Comparison of ENCODE assay signal across 12 cellular contexts in genomic region chr10:128050117-128050516, GRCh38.
DNase-seq lines count a peak whose midpoint lies in the region; ATAC-seq, FAIRE-seq and TF ChIP-seq lines count a peak whose summit lies in the region.
"Had no signal": no experiment of that assay in that cellular context is flagged by ENCODE, and none has a peak within 500 bp of the region (broad histone marks: within the 10 kb centered on the region; RNA-seq: fewer than 3 reads in every experiment).

No MANE protein-coding gene starts in this region.

- peak overlapping the region; percentile 56 for H3K27ac Mint-ChIP-seq in activated CD4-positive, alpha-beta T cell treated with anti-CD3 and anti-CD28 coated beads for 36 hours
- H3K27ac Mint-ChIP-seq in T-helper 17 cell: peak overlapping the region; percentile 79
- no peak overlapping the region for H3K27ac Mint-ChIP-seq in stimulated activated memory B cell treated with anti-CD40 and anti-IgM and Interleukin-4, amounts not matched to agents 10 μg/mL and 1 μg/mL and 100 μg/mL, for 72 hours

- H3K27ac ChIP-seq in endothelial cell of umbilical vein (ENCODE audit: insufficient read depth, low read depth, low read length): no peak overlapping the region
- H3K27ac ChIP-seq: brain microvascular endothelial cell had no signal

- no peak for ATAC-seq in activated CD4-positive, alpha-beta T cell treated with anti-CD3 and anti-CD28 coated beads for 36 hours
- ATAC-seq in T-helper 17 cell (no peak), GM18520 (IDR thresholded peaks at IDR 0.05; ENCODE audit: unreplicated experiment) (no peak)
- ATAC-seq in stimulated activated memory B cell treated with anti-CD40 and anti-IgM and Interleukin-4, amounts not matched to agents 10 μg/mL and 1 μg/mL and 100 μg/mL, for 72 hours: no peak

- H3K36me3 ChIP-seq in endothelial cell of umbilical vein (ENCODE audit: control insufficient read depth in 2 of 2, extremely low read depth in 1 of 2, insufficient read depth in 2 of 2, low read length in 2 of 2) (peaks cover 17 to 57% of the 10 kb centered on the region in 2 experiments), H7 (replicated peaks; ENCODE audit: control insufficient read depth, insufficient read depth, low read length) (no peaks in the 10 kb centered on the region)

- H3K4me2 ChIP-seq in endothelial cell of umbilical vein (ENCODE audit: insufficient read depth, low read length): no peak overlapping the region

- no peak for TF ChIP-seq CTCF in endothelial cell of umbilical vein (IDR thresholded peaks at IDR 0.05; ENCODE audit: extremely low read depth in 1 of 2, insufficient read depth in 1 of 2, low read depth in 1 of 2, low read length in 2 of 2)

- no peak overlapping the region for H3K4me3 ChIP-seq in endothelial cell of umbilical vein (replicated peaks in 1 of 3; ENCODE audit: insufficient read depth in 1 of 3, low read depth in 1 of 3, low read length in 3 of 3)
- no peak overlapping the region for H3K4me3 ChIP-seq in H7 (ENCODE audit: insufficient read depth, low read depth, low read length)

- H3K4me1 Mint-ChIP-seq in activated CD4-positive, alpha-beta T cell treated with anti-CD3 and anti-CD28 coated beads for 36 hours: peaks cover 49% of the 10 kb centered on the region
- H3K4me1 Mint-ChIP-seq in T-helper 17 cell: peaks cover 33% of the 10 kb centered on the region
- H3K4me1 Mint-ChIP-seq in stimulated activated memory B cell treated with anti-CD40 and anti-IgM and Interleukin-4, amounts not matched to agents 10 μg/mL and 1 μg/mL and 100 μg/mL, for 72 hours: peaks cover 58% of the 10 kb centered on the region

- no peaks in the 10 kb centered on the region for H3K27me3 ChIP-seq in endothelial cell of umbilical vein (ENCODE audit: control insufficient read depth in 2 of 2, insufficient read depth in 2 of 2, low read length in 2 of 2)
- no peaks in the 10 kb centered on the region; the same call in 1 of the 2 replicates for H3K27me3 ChIP-seq in H7 (ENCODE audit: control insufficient read depth, insufficient read depth, low read length)
- H3K27me3 ChIP-seq: brain microvascular endothelial cell had no signal

- no TSS peak for BruUV-seq in endothelial cell of umbilical vein (replicated peaks; lab: Mats Ljungman, UMichigan)

- no peak overlapping the region for H3K9ac ChIP-seq in endothelial cell of umbilical vein (replicated peaks; ENCODE audit: extremely low read depth, insufficient read depth, low read length)

- H4K20me1 ChIP-seq in endothelial cell of umbilical vein (replicated peaks; ENCODE audit: control insufficient read depth, extremely low read depth, insufficient read depth, low read length): no peaks in the 10 kb centered on the region

- no peak for DNase-seq in activated CD4-positive, alpha-beta T cell treated with anti-CD3 and anti-CD28 coated beads for 36 hours
- DNase-seq in activated CD4-positive, alpha-beta T cell treated with anti-CD3 and anti-CD28 coated beads for 48 hours: no peak
- no peak for DNase-seq in T-helper 17 cell
- DNase-seq in endothelial cell of umbilical vein (ENCODE audit: low read depth, low spot score): no peak
- DNase-seq in DMS114 treated with DMSO at 0.1 percent for 48 hours (lab: John Stamatoyannopoulos, UW; ENCODE audit: unreplicated experiment): no peak
- no peak for DNase-seq in H7
- DNase-seq: activated effector memory CD4-positive, alpha-beta T cell treated with Interleukin-2 at 50 U/mL for 16 hours; brain microvascular endothelial cell; NCI-H1092 treated with DMSO at 0.1 percent for 48 hours had no signal

- peak; percentile 56 for FAIRE-seq in endothelial cell of umbilical vein (lab: Jason Lieb, UNC)
- FAIRE-seq: frontal cortex had no signal

- no peaks in the 10 kb centered on the region for H3K9me1 ChIP-seq in endothelial cell of umbilical vein (replicated peaks; ENCODE audit: control insufficient read depth, extremely low read depth, insufficient read depth, low read length)

- H3K9me3 ChIP-seq in T-helper 17 cell (ENCODE audit: control insufficient read depth, low read length, poor library complexity, severe bottlenecking): no peaks in the 10 kb centered on the region
- no peaks in the 10 kb centered on the region for H3K9me3 ChIP-seq in endothelial cell of umbilical vein (replicated peaks; ENCODE audit: control insufficient read depth, insufficient read depth, low read length)

- H3K36me3 Mint-ChIP-seq in activated CD4-positive, alpha-beta T cell treated with anti-CD3 and anti-CD28 coated beads for 36 hours (ENCODE audit: low read depth): peaks cover 49% of the 10 kb centered on the region
- H3K36me3 Mint-ChIP-seq in T-helper 17 cell (ENCODE audit: low read depth): peaks cover 4% of the 10 kb centered on the region
- peaks cover 28% of the 10 kb centered on the region for H3K36me3 Mint-ChIP-seq in stimulated activated memory B cell treated with anti-CD40 and anti-IgM and Interleukin-4, amounts not matched to agents 10 μg/mL and 1 μg/mL and 100 μg/mL, for 72 hours

- dilution Hi-C loops in endothelial cell of umbilical vein (cut with MboI; ENCODE audit: extremely low pct_ligation_motif_present, low sequenced_read_pairs): no loop called here

- CTCF ChIA-PET in activated CD4-positive, alpha-beta T cell treated with anti-CD3 and anti-CD28 coated beads for 36 hours (lab: Charles Lee): interaction anchor here (5.1 kb wide), 1 partner anchor 13 kb away, joined by 47 read pairs; no protein-coding TSS in a partner anchor
- CTCF ChIA-PET in endothelial cell of umbilical vein (lab: Charles Lee): no interaction called here

- no peak for TF ChIP-seq POLR2A in endothelial cell of umbilical vein (IDR thresholded peaks at IDR 0.05; ENCODE audit: low read depth, low read length)

- POLR2A ChIA-PET in activated CD4-positive, alpha-beta T cell treated with anti-CD3 and anti-CD28 coated beads for 36 hours (lab: Charles Lee): interaction anchor here (1.1 to 1.6 kb wide), 2 partner anchors 13 to 14 kb away, joined by 3 to 8 read pairs; no protein-coding TSS in a partner anchor
- POLR2A ChIA-PET in endothelial cell of umbilical vein (lab: Charles Lee): no interaction called here

- no peak overlapping the region for H2AFZ ChIP-seq in endothelial cell of umbilical vein (ENCODE audit: low read depth, low read length)

- peaks cover 4% of the 10 kb centered on the region for H3K79me2 ChIP-seq in endothelial cell of umbilical vein (ENCODE audit: control insufficient read depth, insufficient read depth, low read length)

- intact Hi-C loops in activated CD4-positive, alpha-beta T cell treated with anti-CD3 and anti-CD28 coated beads for 36 hours (cut with DNase I, micrococcal nuclease): no loop called here
- intact Hi-C loops in endothelial cell of umbilical vein (cut with micrococcal nuclease): no loop called here

- peaks cover 17% of the 10 kb centered on the region for H3K4me1 ChIP-seq in endothelial cell of umbilical vein (ENCODE audit: control insufficient read depth, extremely low read depth, insufficient read depth, low read length)

- no peaks in the 10 kb centered on the region for H3K27me3 Mint-ChIP-seq in activated CD4-positive, alpha-beta T cell treated with anti-CD3 and anti-CD28 coated beads for 36 hours
- H3K27me3 Mint-ChIP-seq in T-helper 17 cell: no peaks in the 10 kb centered on the region
- H3K27me3 Mint-ChIP-seq in stimulated activated memory B cell treated with anti-CD40 and anti-IgM and Interleukin-4, amounts not matched to agents 10 μg/mL and 1 μg/mL and 100 μg/mL, for 72 hours: no peaks in the 10 kb centered on the region

- peak overlapping the region; percentile 83 for H3K4me3 Mint-ChIP-seq in activated CD4-positive, alpha-beta T cell treated with anti-CD3 and anti-CD28 coated beads for 36 hours
- H3K4me3 Mint-ChIP-seq in T-helper 17 cell: peak overlapping the region; percentile 96
- H3K4me3 Mint-ChIP-seq in stimulated activated memory B cell treated with anti-CD40 and anti-IgM and Interleukin-4, amounts not matched to agents 10 μg/mL and 1 μg/mL and 100 μg/mL, for 72 hours: peak overlapping the region; percentile 34

- no peaks in the 10 kb centered on the region for H3K9me3 Mint-ChIP-seq in activated CD4-positive, alpha-beta T cell treated with anti-CD3 and anti-CD28 coated beads for 36 hours (ENCODE audit: low read depth)
- H3K9me3 Mint-ChIP-seq in stimulated activated memory B cell treated with anti-CD40 and anti-IgM and Interleukin-4, amounts not matched to agents 10 μg/mL and 1 μg/mL and 100 μg/mL, for 72 hours: peaks cover 3% of the 10 kb centered on the region

TF ChIP-seq in endothelial cell of umbilical vein, 7 proteins besides CTCF, POLR2A, EP300 and RAD21:
- no peak for TF ChIP-seq GATA2 (IDR thresholded peaks at IDR 0.05; ENCODE audit: insufficient read depth, insufficient read length, low read depth, low read length)
- no peak for TF ChIP-seq JUN (IDR thresholded peaks at IDR 0.05; ENCODE audit: borderline replicate concordance, insufficient read depth, insufficient read length, low read depth)
- TF ChIP-seq FOS (IDR thresholded peaks at IDR 0.05; ENCODE audit: borderline replicate concordance, insufficient read depth, low read length): no peak
- TF ChIP-seq MAX (IDR thresholded peaks at IDR 0.05; ENCODE audit: insufficient read depth, insufficient read length): no peak
- no peak for TF ChIP-seq POLR2AphosphoS5 (IDR thresholded peaks at IDR 0.05; ENCODE audit: insufficient read depth, low read depth, low read length)
- TF ChIP-seq EZH2 (IDR thresholded peaks at IDR 0.05; ENCODE audit: borderline replicate concordance, low read depth, low read length, severe bottlenecking): no peak
- no peak for TF ChIP-seq MYC (IDR thresholded peaks at IDR 0.05; ENCODE audit: low read depth, low read length)

Comparison
In these comparisons a context has a peak if more than half of its experiments do, and no peak if none do; other contexts are left out.
1. H3K4me3 Mint-ChIP-seq: peak in every context shown above with its lines; median percentile 96 in T-helper 17 cell; 83 in activated CD4-positive, alpha-beta T cell treated with anti-CD3 and anti-CD28 coated beads for 36 hours; 34 in stimulated activated memory B cell treated with anti-CD40 and anti-IgM and Interleukin-4, amounts not matched to agents 10 μg/mL and 1 μg/mL and 100 μg/mL, for 72 hours.